8 cellular contexts compared by ENCODE assay signal in genomic region chr17:58083491-58084316, GRCh38.
A peak's percentile ranks its signal among the peaks of the same experiment; 100 is the strongest.
DNase-seq lines count a peak whose midpoint lies in the region; ATAC-seq lines count a peak whose summit lies in the region.

No MANE protein-coding gene starts in this region.

- peak overlapping the region; percentile 71 for H3K9ac ChIP-seq in muscle layer of colon (ENCODE audit: low read length)

- DNase-seq in DMS53 (lab: John Stamatoyannopoulos, UW) (peak; percentile 76), DMS53 treated with DMSO at 0.1 percent for 48 hours (lab: John Stamatoyannopoulos, UW; ENCODE audit: unreplicated experiment) (no peak), NCI-H510A treated with DMSO at 0.1 percent for 48 hours (lab: John Stamatoyannopoulos, UW) (peak; percentile 33), epithelial cell of prostate (ENCODE audit: low read depth, low spot score) (no peak)
- peak; percentile 8 for DNase-seq in activated CD8-positive, alpha-beta memory T cell treated with anti-CD3 and anti-CD28 coated beads, Interleukin-2, amount 50 U/mL, for 24 hours (ENCODE audit: extremely low read depth)
- DNase-seq in stimulated activated CD8-positive, alpha-beta memory T cell treated with anti-CD3 and anti-CD28 coated beads, Interleukin-7, amount 100 ng/mL, for 24 hours (ENCODE audit: low read depth), result peak; percentile 28

- H3K4me3 ChIP-seq in muscle layer of colon (ENCODE audit: low read depth in 1 of 2, low read length in 2 of 2), result peak overlapping the region; percentile 65 to 90

- peaks cover 38% of the 10 kb centered on the region for H3K4me1 ChIP-seq in muscle layer of colon (ENCODE audit: insufficient read depth, low read length)

- peak overlapping the region; percentile 36 for H3K27ac ChIP-seq in epithelial cell of prostate
- peak overlapping the region; percentile 92 for H3K27ac ChIP-seq in muscle layer of colon (ENCODE audit: low read depth, low read length)

- ATAC-seq in HG02759 (IDR thresholded peaks at IDR 0.05; ENCODE audit: unreplicated experiment), result peak; percentile 59

- no peaks in the 10 kb centered on the region for H3K9me3 ChIP-seq in muscle layer of colon (ENCODE audit: low read length)

- H3K36me3 ChIP-seq in muscle layer of colon (ENCODE audit: insufficient read depth, low read length), result peaks cover 14% of the 10 kb centered on the region

- no peaks in the 10 kb centered on the region for H3K27me3 ChIP-seq in muscle layer of colon (ENCODE audit: control insufficient read depth in 1 of 2, insufficient read depth in 2 of 2, low read length in 2 of 2)

Comparison
In these comparisons a context has a peak if more than half of its experiments do, and no peak if none do; other contexts are left out.
1. DNase-seq: peak in DMS53 (single experiment), NCI-H510A treated with DMSO at 0.1 percent for 48 hours (single experiment), activated CD8-positive, alpha-beta memory T cell treated with anti-CD3 and anti-CD28 coated beads, Interleukin-2, amount 50 U/mL, for 24 hours (single experiment) and stimulated activated CD8-positive, alpha-beta memory T cell treated with anti-CD3 and anti-CD28 coated beads, Interleukin-7, amount 100 ng/mL, for 24 hours (single experiment); none in DMS53 treated with DMSO at 0.1 percent for 48 hours (single experiment) and epithelial cell of prostate (single experiment).